ENCODE assay signal across 8 cellular contexts in the genomic region with DNA sequence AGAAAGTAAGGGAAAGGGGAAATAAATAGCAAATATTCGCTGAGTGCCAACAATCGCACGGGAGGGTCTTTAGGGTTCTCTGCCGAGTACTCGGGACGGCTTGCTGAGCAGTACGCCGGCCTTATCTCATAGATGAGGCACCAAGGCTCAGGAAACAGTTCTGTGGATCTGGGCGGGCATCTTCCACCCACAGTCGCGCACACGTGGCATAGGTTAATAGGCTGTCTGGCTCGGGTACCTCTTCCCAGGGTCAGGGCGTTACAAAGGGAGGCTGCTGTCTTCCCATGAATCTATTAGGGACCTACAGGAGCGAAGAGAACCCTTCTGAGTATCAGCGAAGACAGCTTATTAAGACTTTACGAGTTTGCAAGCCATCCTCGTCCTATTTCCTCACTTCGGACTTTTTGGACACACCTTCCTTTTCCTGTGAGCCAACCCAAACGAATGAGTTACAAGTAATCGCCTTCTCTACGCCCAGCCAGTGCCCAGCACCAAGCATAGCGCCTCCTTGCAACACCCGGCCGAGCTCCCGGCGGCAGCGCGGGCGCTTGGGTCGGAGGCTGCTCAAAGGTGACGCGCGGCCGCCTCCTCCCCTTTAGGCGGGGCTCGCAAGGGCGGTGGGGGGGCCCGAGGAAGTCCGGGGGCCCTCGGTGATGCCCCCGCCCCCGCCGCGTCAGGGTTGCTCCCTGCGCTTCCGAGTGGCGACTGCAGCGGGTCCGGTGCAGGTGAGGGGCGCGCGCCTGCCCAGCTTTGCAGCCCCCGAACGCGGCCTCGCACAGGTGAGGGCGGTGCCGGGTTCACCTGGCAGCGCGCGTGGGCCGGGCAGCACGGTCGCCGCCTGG. TPM values are rescaled to one million over a fixed set of nuclear protein-coding genes. Genes with fewer than 3 reads are reported as not detected.
DNase-seq lines count a peak whose midpoint lies in the region; ATAC-seq lines count a peak whose summit lies in the region.

A gene with protein sequence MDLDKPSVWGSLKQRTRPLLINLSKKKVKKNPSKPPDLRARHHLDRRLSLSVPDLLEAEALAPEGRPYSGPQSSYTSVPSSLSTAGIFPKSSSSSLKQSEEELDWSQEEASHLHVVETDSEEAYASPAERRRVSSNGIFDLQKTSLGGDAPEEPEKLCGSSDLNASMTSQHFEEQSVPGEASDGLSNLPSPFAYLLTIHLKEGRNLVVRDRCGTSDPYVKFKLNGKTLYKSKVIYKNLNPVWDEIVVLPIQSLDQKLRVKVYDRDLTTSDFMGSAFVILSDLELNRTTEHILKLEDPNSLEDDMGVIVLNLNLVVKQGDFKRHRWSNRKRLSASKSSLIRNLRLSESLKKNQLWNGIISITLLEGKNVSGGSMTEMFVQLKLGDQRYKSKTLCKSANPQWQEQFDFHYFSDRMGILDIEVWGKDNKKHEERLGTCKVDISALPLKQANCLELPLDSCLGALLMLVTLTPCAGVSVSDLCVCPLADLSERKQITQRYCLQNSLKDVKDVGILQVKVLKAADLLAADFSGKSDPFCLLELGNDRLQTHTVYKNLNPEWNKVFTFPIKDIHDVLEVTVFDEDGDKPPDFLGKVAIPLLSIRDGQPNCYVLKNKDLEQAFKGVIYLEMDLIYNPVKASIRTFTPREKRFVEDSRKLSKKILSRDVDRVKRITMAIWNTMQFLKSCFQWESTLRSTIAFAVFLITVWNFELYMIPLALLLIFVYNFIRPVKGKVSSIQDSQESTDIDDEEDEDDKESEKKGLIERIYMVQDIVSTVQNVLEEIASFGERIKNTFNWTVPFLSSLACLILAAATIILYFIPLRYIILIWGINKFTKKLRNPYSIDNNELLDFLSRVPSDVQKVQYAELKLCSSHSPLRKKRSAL (plus strand): TSS at position 676 of the 842 bp plus-strand sequence. CDS start 66,705 bp downstream, outside the sequence.

- H3K27me3 Mint-ChIP-seq in activated CD4-positive, alpha-beta T cell treated with anti-CD3 and anti-CD28 coated beads for 36 hours = peaks cover 11% of the 10 kb centered on the region
- H3K27me3 Mint-ChIP-seq in memory B cell = peaks cover 1% of the 10 kb centered on the region

- H3K4me3 ChIP-seq in duodenal mucosa (ENCODE audit: low read depth in 1 of 2, low read length in 2 of 2) = peak within 1 kb of the TSS; percentile 86 to 91

- intact Hi-C loops in activated CD4-positive, alpha-beta T cell treated with anti-CD3 and anti-CD28 coated beads for 36 hours (cut with DNase I, micrococcal nuclease) = loop anchor here (1.0 to 5.0 kb wide), 8 partner anchors 25 to 1329 kb away; a partner anchor contains a TSS

- DNase-seq in NCI-H2171 (lab: John Stamatoyannopoulos, UW) (peak; percentile 1), memory B cell (ENCODE audit: low spot score in 2 of 2) (peak; percentile 74 to 78), GM19240 (ENCODE audit: insufficient read length, low spot score) (no peak)
- peak; percentile 91 for DNase-seq in activated CD4-positive, alpha-beta T cell treated with anti-CD3 and anti-CD28 coated beads for 36 hours
- DNase-seq in stimulated activated CD8-positive, alpha-beta memory T cell treated with anti-CD3 and anti-CD28 coated beads, Interleukin-2, amount 100 ng/mL, for 48 hours (ENCODE audit: low read depth in 2 of 2) = peak; percentile 79 to 86

- peaks cover 34 to 53% of the 10 kb centered on the region in 2 donors for H3K4me1 ChIP-seq in duodenal mucosa (ENCODE audit: control insufficient read depth in 1 of 2, insufficient read depth in 2 of 2, low read length in 2 of 2)

- peaks cover 67% of the 10 kb centered on the region for H3K4me1 Mint-ChIP-seq in activated CD4-positive, alpha-beta T cell treated with anti-CD3 and anti-CD28 coated beads for 36 hours
- peaks cover 46% of the 10 kb centered on the region for H3K4me1 Mint-ChIP-seq in memory B cell

- no peaks in the 10 kb centered on the region for H3K9me3 ChIP-seq in duodenal mucosa (ENCODE audit: control insufficient read depth in 1 of 2, low read length in 2 of 2)

- CTCF ChIA-PET in activated CD4-positive, alpha-beta T cell treated with anti-CD3 and anti-CD28 coated beads for 36 hours (lab: Charles Lee) = interaction anchor here (1.1 to 2.3 kb wide), 9 partner anchors 15 to 1399 kb away, joined by 3 to 13 read pairs (median 5); no protein-coding TSS in a partner anchor

- H3K9ac ChIP-seq in duodenal mucosa (ENCODE audit: low read depth in 1 of 2, low read length in 2 of 2) = peak within 1 kb of the TSS; percentile 85 to 90

- H3K27ac ChIP-seq in duodenal mucosa (ENCODE audit: low read depth, low read length) = peak within 1 kb of the TSS; percentile 84

- H3K27ac Mint-ChIP-seq in activated CD4-positive, alpha-beta T cell treated with anti-CD3 and anti-CD28 coated beads for 36 hours = peak within 1 kb of the TSS; percentile 94
- peak within 1 kb of the TSS; percentile 58 for H3K27ac Mint-ChIP-seq in memory B cell

- no peaks in the 10 kb centered on the region for H3K9me3 Mint-ChIP-seq in activated CD4-positive, alpha-beta T cell treated with anti-CD3 and anti-CD28 coated beads for 36 hours (ENCODE audit: low read depth)
- H3K9me3 Mint-ChIP-seq in memory B cell = no peaks in the 10 kb centered on the region

- H3K4me3 Mint-ChIP-seq in activated CD4-positive, alpha-beta T cell treated with anti-CD3 and anti-CD28 coated beads for 36 hours = peak within 1 kb of the TSS; percentile 80
- peak within 1 kb of the TSS; percentile 86 for H3K4me3 Mint-ChIP-seq in memory B cell

- H3K36me3 ChIP-seq in duodenal mucosa (ENCODE audit: control insufficient read depth in 1 of 2, insufficient read depth in 2 of 2, low read length in 2 of 2) = no peaks in the 10 kb centered on the region

- POLR2A ChIA-PET in activated CD4-positive, alpha-beta T cell treated with anti-CD3 and anti-CD28 coated beads for 36 hours (lab: Charles Lee) = interaction anchor here (1.0 to 2.7 kb wide), 3 partner anchors 10 to 93 kb away, joined by 3 to 20 read pairs (median 4); no protein-coding TSS in a partner anchor

- H3K36me3 Mint-ChIP-seq in activated CD4-positive, alpha-beta T cell treated with anti-CD3 and anti-CD28 coated beads for 36 hours (ENCODE audit: low read depth) = peaks cover 12% of the 10 kb centered on the region
- H3K36me3 Mint-ChIP-seq in memory B cell = peaks cover 2% of the 10 kb centered on the region

- ATAC-seq in GM18502 (IDR thresholded peaks at IDR 0.05; ENCODE audit: poor library complexity, unreplicated experiment) (peak; percentile 71), HG02870 (IDR thresholded peaks at IDR 0.05; ENCODE audit: unreplicated experiment) (peak; percentile 37), memory B cell (ENCODE audit: low read depth) (peak; percentile 83)
- peak; percentile 82 for ATAC-seq in activated CD4-positive, alpha-beta T cell treated with anti-CD3 and anti-CD28 coated beads for 36 hours

- no peaks in the 10 kb centered on the region for H3K27me3 ChIP-seq in duodenal mucosa (ENCODE audit: control insufficient read depth in 1 of 2, insufficient read depth in 2 of 2, low read length in 2 of 2)

RNA-seq across cellular contexts. Expression of the gene that starts here (rescaled TPM):
- total RNA-seq in activated CD4-positive, alpha-beta T cell treated with anti-CD3 and anti-CD28 coated beads for 36 hours = 10 to 100 TPM; 25.2 to 27.8 TPM
